In the genomic region with DNA sequence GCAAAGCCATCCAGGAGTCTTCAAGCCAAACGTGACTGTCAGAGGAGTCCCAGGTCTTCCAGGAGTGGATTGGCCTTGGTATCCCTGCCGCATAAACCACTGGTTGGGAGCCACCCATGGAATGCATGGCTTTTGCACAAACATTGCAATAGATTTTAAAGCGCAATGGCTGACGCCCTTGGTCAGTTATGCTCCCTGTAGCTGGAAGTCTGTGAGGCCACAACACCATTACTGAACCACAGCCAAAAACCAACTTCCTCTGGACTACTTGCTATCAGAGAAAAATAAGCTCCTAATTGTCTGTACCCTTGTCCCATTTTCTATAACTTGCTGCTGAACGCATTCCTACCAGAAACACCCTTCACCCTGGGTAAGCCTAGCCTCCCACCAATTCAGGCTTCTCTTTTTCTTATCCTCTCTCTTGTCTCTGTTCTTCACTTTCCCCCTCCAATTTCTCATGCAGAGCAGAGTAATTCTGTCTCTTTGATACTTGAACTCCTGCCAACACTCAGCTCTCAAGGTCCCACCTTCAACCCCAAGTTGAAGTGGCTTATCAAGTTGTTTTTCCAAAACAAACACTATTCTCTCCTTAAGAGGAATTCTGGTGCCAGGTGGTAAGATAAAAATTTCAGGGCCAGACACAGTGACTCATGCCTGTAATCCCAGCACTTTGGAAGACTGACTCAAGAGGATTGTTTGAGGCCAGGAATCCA, we compare ENCODE assay signal across 13 cellular contexts.
DNase-seq lines count a peak whose midpoint lies in the region; TF ChIP-seq lines count a peak whose summit lies in the region.
"Had no signal": no experiment of that assay in that cellular context is flagged by ENCODE, and none has a peak within 500 bp of the region (broad histone marks: within the 10 kb centered on the region; RNA-seq: fewer than 3 reads in every experiment).

No MANE protein-coding gene starts in this region.

- TF ChIP-seq CTCF in colonic mucosa (IDR thresholded peaks at IDR 0.05) (no peak), retinal pigment epithelial cell (conservative IDR thresholded peaks at IDR 0.05; ENCODE audit: low read depth, low read length) (no peak)

- H3K36me3 ChIP-seq in colonic mucosa, result no peaks in the 10 kb centered on the region
- H3K36me3 ChIP-seq: neutrophil had no signal

- H3K9ac ChIP-seq in colonic mucosa (ENCODE audit: low read depth in 2 of 2, low read length in 2 of 2), result no peak overlapping the region

- H3K4me1 ChIP-seq in colonic mucosa, result no peaks in the 10 kb centered on the region

- no peak overlapping the region for H3K4me3 ChIP-seq in colonic mucosa
- H3K4me3 ChIP-seq in retinal pigment epithelial cell (ENCODE audit: low read length), result no peak overlapping the region

- DNase-seq in NCI-H1092 treated with DMSO at 0.1 percent for 48 hours (lab: John Stamatoyannopoulos, UW) (peak; percentile 8), NCI-H1092 (lab: John Stamatoyannopoulos, UW) (no peak), NCI-H345 (lab: John Stamatoyannopoulos, UW) (peak; percentile 36), colonic mucosa (peak; percentile 49), retinal pigment epithelial cell (ENCODE audit: low read depth) (peak; percentile 82), DMS153 (lab: John Stamatoyannopoulos, UW) (no peak), posterior vena cava (ENCODE audit: low spot score) (no peak), cerebellar nuclear complex (lab: John Stamatoyannopoulos, UW) (no peak)
- DNase-seq: activated CD4-positive, alpha-beta T cell treated with anti-CD3 and anti-CD28 coated beads for 1 hour; immature natural killer cell; stimulated activated CD4-positive, alpha-beta T cell treated with anti-CD3 and anti-CD28 coated beads, Interleukin-2, amount 100 ng/mL, for 48 hours had no signal

- no peaks in the 10 kb centered on the region for H3K27me3 ChIP-seq in colonic mucosa
- H3K27me3 ChIP-seq: neutrophil had no signal

- no peak overlapping the region for H3K27ac ChIP-seq in colonic mucosa
- H3K27ac ChIP-seq: 22Rv1, neutrophil had no signal

- intact Hi-C loops in colonic mucosa (cut with DNase I), result no loop called here
- intact Hi-C loops in posterior vena cava (cut with DNase I), result no loop called here

- H3K9me3 ChIP-seq in colonic mucosa, result no peaks in the 10 kb centered on the region
- H3K9me3 ChIP-seq: neutrophil had no signal

Comparison
In these comparisons a context has a peak if more than half of its experiments do, and no peak if none do; other contexts are left out.
1. DNase-seq: peak in NCI-H1092 treated with DMSO at 0.1 percent for 48 hours (single experiment), NCI-H345 (single experiment), colonic mucosa (single experiment) and retinal pigment epithelial cell (single experiment); none in NCI-H1092 (single experiment), DMS153 (single experiment), posterior vena cava (single experiment) and cerebellar nuclear complex (0 of 2).